ENCODE assay signal across 21 cellular contexts in the genomic region with DNA sequence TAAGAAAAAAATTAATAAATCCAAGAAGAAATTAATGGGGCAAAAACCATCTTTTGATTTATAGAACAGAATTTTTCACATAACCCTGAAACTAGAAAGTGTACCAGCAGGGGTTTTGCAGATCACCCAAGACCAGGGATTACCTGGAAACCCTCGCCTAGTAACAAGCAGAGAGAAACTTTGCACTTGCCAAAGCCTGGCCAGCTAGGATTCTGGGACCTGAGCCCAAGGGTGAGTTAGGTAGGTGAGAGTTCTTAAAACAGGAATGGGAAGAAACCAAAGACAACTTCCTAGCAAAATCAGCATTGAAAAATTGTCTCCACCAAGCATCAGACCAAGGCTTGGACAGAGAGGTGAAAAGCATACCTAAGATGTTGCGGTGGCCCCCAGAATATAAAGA.
DNase-seq lines count a peak whose midpoint lies in the region; ATAC-seq, FAIRE-seq and TF ChIP-seq lines count a peak whose summit lies in the region.
"Had no signal": no experiment of that assay in that cellular context is flagged by ENCODE, and none has a peak within 500 bp of the region (broad histone marks: within the 10 kb centered on the region; RNA-seq: fewer than 3 reads in every experiment).

No MANE protein-coding gene starts in this region.

- H3K4me1 ChIP-seq in right atrium auricular region, result peaks cover 0 to 5% of the 10 kb centered on the region in 2 donors
- peaks cover 10% of the 10 kb centered on the region; the same call in 1 of the 2 replicates for H3K4me1 ChIP-seq in PC-9 (replicated peaks; ENCODE audit: insufficient read depth)
- H3K4me1 ChIP-seq in left lung, result no peaks in the 10 kb centered on the region
- H3K4me1 ChIP-seq in kidney (ENCODE audit: control insufficient read depth in 1 of 2, insufficient read depth in 1 of 2, low read depth in 1 of 2, low read length in 2 of 2), result no peaks in the 10 kb centered on the region
- H3K4me1 ChIP-seq: BE2C; BLaER1 treated with 17β-estradiol and CSF1 and Interleukin-3, amounts not matched to agents 10 nM and 100 nM had no signal

- no peak overlapping the region for H3K4me3 ChIP-seq in right atrium auricular region
- no peak overlapping the region for H3K4me3 ChIP-seq in PC-9
- no peak overlapping the region for H3K4me3 ChIP-seq in left lung
- H3K4me3 ChIP-seq in kidney (ENCODE audit: low read length in 2 of 2), result no peak overlapping the region
- H3K4me3 ChIP-seq: A549; BLaER1 treated with 17β-estradiol and CSF1 and Interleukin-3, amounts not matched to agents 10 nM and 100 nM had no signal

- ATAC-seq in left ventricle myocardium superior (peak; percentile 54), left lung (peak; percentile 34), GM19455 (IDR thresholded peaks at IDR 0.05; ENCODE audit: unreplicated experiment) (no peak)
- ATAC-seq: A549 had no signal

- no peak for FAIRE-seq in kidney (lab: Jason Lieb, UNC)
- FAIRE-seq: A549, GM12892 had no signal

- CTCF ChIA-PET in PC-9 (lab: Charles Lee), result no interaction called here

- no peak overlapping the region for H3K27ac ChIP-seq in right atrium auricular region
- H3K27ac ChIP-seq in PC-9, result no peak overlapping the region
- H3K27ac ChIP-seq in left lung, result no peak overlapping the region
- H3K27ac ChIP-seq in kidney (ENCODE audit: low read depth in 2 of 2, low read length in 2 of 2), result no peak overlapping the region
- H3K27ac ChIP-seq: A549; BLaER1 treated with 17β-estradiol and CSF1 and Interleukin-3, amounts not matched to agents 10 nM and 100 nM had no signal

- no TSS peak for BruUV-seq in PC-9 (replicated peaks; lab: Mats Ljungman, UMichigan)

- no peaks in the 10 kb centered on the region for H4K20me1 ChIP-seq in PC-9 (ENCODE audit: insufficient read depth)
- H4K20me1 ChIP-seq: BLaER1 treated with 17β-estradiol and CSF1 and Interleukin-3, amounts not matched to agents 10 nM and 100 nM had no signal

- no peak for DNase-seq in left ventricle myocardium superior
- no peak for DNase-seq in right atrium auricular region (ENCODE audit: low spot score)
- DNase-seq in PC-9, result no peak
- DNase-seq in left lung, result no peak
- no peak for DNase-seq in COR-L47 (lab: John Stamatoyannopoulos, UW)
- no peak for DNase-seq in kidney
- DNase-seq: 8988T; ACHN; AML-193; BE2C; CD4-positive, alpha-beta T cell; CD8-positive, alpha-beta memory T cell; DMS153; DND-41; GOT3; H7; HCEC 1CT had no signal

- POLR2A ChIA-PET in PC-9 (lab: Charles Lee; ENCODE audit: unreplicated experiment), result no interaction called here

- H3K9me3 ChIP-seq in right atrium auricular region (no peaks in the 10 kb centered on the region), PC-9 (ENCODE audit: insufficient read depth, low read depth) (no peaks in the 10 kb centered on the region), left lung (no peaks in the 10 kb centered on the region), kidney (ENCODE audit: control insufficient read depth in 1 of 2, low read length in 2 of 2) (no peaks in the 10 kb centered on the region)
- H3K9me3 ChIP-seq: A549, BE2C had no signal

- H3K27me3 ChIP-seq in right atrium auricular region (no peaks in the 10 kb centered on the region), PC-9 (ENCODE audit: insufficient read depth, low read depth) (no peaks in the 10 kb centered on the region), left lung (no peaks in the 10 kb centered on the region)
- H3K27me3 ChIP-seq: BE2C; BLaER1 treated with 17β-estradiol and CSF1 and Interleukin-3, amounts not matched to agents 10 nM and 100 nM had no signal

- H3K36me3 ChIP-seq in right atrium auricular region, result no peaks in the 10 kb centered on the region
- H3K36me3 ChIP-seq in PC-9 (ENCODE audit: low read depth), result no peaks in the 10 kb centered on the region
- no peaks in the 10 kb centered on the region for H3K36me3 ChIP-seq in left lung
- no peaks in the 10 kb centered on the region for H3K36me3 ChIP-seq in kidney (ENCODE audit: control insufficient read depth in 1 of 2, insufficient read depth in 2 of 2, low read length in 2 of 2)
- H3K36me3 ChIP-seq: BE2C; BLaER1 treated with 17β-estradiol and CSF1 and Interleukin-3, amounts not matched to agents 10 nM and 100 nM had no signal

- no peak overlapping the region for H3K9ac ChIP-seq in kidney (ENCODE audit: low read length in 2 of 2)
- H3K9ac ChIP-seq: BLaER1 treated with 17β-estradiol and CSF1 and Interleukin-3, amounts not matched to agents 10 nM and 100 nM had no signal

- intact Hi-C loops in left ventricle myocardium superior (cut with micrococcal nuclease) (no loop called here), PC-9 (cut with micrococcal nuclease; ENCODE audit: unreplicated experiment) (loop anchor here (2.0 kb wide), 1 partner anchor 36 kb away; no protein-coding TSS in a partner anchor), left lung (cut with DNase I) (no loop called here), kidney (cut with DNase I) (no loop called here)

- H3K9me2 ChIP-seq in PC-9 (ENCODE audit: insufficient read depth), result no peaks in the 10 kb centered on the region

- no peaks in the 10 kb centered on the region for H3K79me2 ChIP-seq in PC-9 (ENCODE audit: low read depth)

- peak overlapping the region; percentile 41 for H2AFZ ChIP-seq in PC-9

- no peaks in the 10 kb centered on the region for H3F3A ChIP-seq in PC-9 (ENCODE audit: insufficient read depth, low read depth)

- H3K4me2 ChIP-seq in PC-9, result no peak overlapping the region
- H3K4me2 ChIP-seq: A549; BLaER1 treated with 17β-estradiol and CSF1 and Interleukin-3, amounts not matched to agents 10 nM and 100 nM had no signal

- TF ChIP-seq CTCF in right atrium auricular region (IDR thresholded peaks at IDR 0.05) (no peak), PC-9 (conservative IDR thresholded peaks at IDR 0.05) (no peak), left lung (IDR thresholded peaks at IDR 0.05) (no peak), kidney (IDR thresholded peaks at IDR 0.05; ENCODE audit: borderline replicate concordance, extremely low read depth, insufficient read depth) (no peak)
